In the genomic region with DNA sequence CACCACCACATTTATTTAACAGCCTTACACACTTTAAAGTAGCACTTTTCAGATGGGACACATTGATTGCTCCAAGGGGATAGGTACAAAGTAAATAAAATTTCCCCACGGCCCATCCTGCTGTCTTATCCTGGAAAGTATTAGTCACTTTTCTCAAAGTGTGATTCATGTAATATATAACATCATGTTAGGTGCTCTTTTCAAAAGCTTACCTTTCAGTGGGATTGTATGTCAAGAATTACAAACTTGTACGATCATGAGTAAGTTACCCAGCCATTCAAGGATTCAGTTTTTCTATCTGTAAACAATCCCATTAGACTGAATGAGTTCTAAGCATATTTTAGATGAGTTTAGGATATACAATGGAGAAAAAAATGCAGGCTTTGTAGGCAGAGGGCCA, we compare ENCODE assay signal across 30 cellular contexts.
"Had no signal": no experiment of that assay in that cellular context is flagged by ENCODE, and none has a peak within 500 bp of the region (broad histone marks: within the 10 kb centered on the region; RNA-seq: fewer than 3 reads in every experiment).

No MANE protein-coding gene starts in this region.

- H3K4me1 Mint-ChIP-seq: activated CD4-positive, alpha-beta memory T cell treated with anti-CD3 and anti-CD28 coated beads, Interleukin-2, amount 10 ng/mL, durations not matched to agents 7 days and 5 days; activated CD4-positive, alpha-beta T cell treated with anti-CD3 and anti-CD28 coated beads, Interleukin-2, amount 10 ng/mL, durations not matched to agents 7 days and 5 days; activated naive CD4-positive, alpha-beta T cell treated with anti-CD3 and anti-CD28 coated beads, Interleukin-2, amount 10 ng/mL, durations not matched to agents 7 days and 5 days; activated naive CD8-positive, alpha-beta T cell treated with anti-CD3 and anti-CD28 coated beads, Interleukin-2, amount 10 ng/mL, durations not matched to agents 7 days and 5 days; endodermal cell; naive B cell; nephron progenitor cell; stimulated activated naive B cell treated with anti-CD40 and anti-IgM and Interleukin-4, amounts not matched to agents 10 μg/mL and 1 μg/mL and 100 μg/mL, for 72 hours had no signal

- FAIRE-seq: keratinocyte, urothelium cell line had no signal

- DNase-seq: activated CD4-positive, alpha-beta memory T cell treated with anti-CD3 and anti-CD28 coated beads, Interleukin-2, amount 10 ng/mL, durations not matched to agents 7 days and 5 days; activated CD4-positive, alpha-beta T cell treated with anti-CD3 and anti-CD28 coated beads for 1 hour; activated CD4-positive, alpha-beta T cell treated with anti-CD3 and anti-CD28 coated beads, Interleukin-2, amount 10 ng/mL, durations not matched to agents 7 days and 5 days; activated CD8-positive, alpha-beta memory T cell treated with anti-CD3 and anti-CD28 coated beads, Interleukin-2, amount 50 U/mL, for 48 hours; activated gamma-delta T cell; activated naive CD4-positive, alpha-beta T cell treated with anti-CD3 and anti-CD28 coated beads, Interleukin-2, amount 10 ng/mL, durations not matched to agents 7 days and 5 days; activated naive CD8-positive, alpha-beta T cell treated with anti-CD3 and anti-CD28 coated beads, Interleukin-2, amount 10 ng/mL, durations not matched to agents 7 days and 5 days; activated T-cell treated with anti-CD3 and anti-CD28 coated beads, Interleukin-2, amount 50 U/mL, for 24 hours; brain microvascular endothelial cell; central memory CD4-positive, alpha-beta T cell; endodermal cell; gastrocnemius medialis; left colon; naive B cell; nephron progenitor cell; stimulated activated CD4-positive, alpha-beta T cell treated with anti-CD3 and anti-CD28 coated beads, Interleukin-15, amount 100 ng/mL, for 24 hours; stimulated activated CD4-positive, alpha-beta T cell treated with anti-CD3 and anti-CD28 coated beads, Interleukin-2, amount 100 ng/mL, for 24 hours; stimulated activated naive B cell treated with anti-CD40 and anti-IgM and Interleukin-4, amounts not matched to agents 10 μg/mL and 1 μg/mL and 100 μg/mL, for 72 hours; stomach; SW 1271; T-helper 2 cell had no signal

- H3K27ac ChIP-seq: ascending aorta, brain microvascular endothelial cell, gastrocnemius medialis, hepatocyte, neutrophil, prostate gland, stomach, tibial nerve had no signal

- H3K36me3 ChIP-seq: ascending aorta, brain microvascular endothelial cell, gastrocnemius medialis, neutrophil, prostate gland, stomach, tibial nerve had no signal

- ATAC-seq: gastrocnemius medialis; left colon; stimulated activated naive B cell treated with anti-CD40 and anti-IgM and Interleukin-4, amounts not matched to agents 10 μg/mL and 1 μg/mL and 100 μg/mL, for 72 hours; WTC11 had no signal

- H3K4me3 ChIP-seq: ascending aorta, gastrocnemius medialis, hepatocyte, prostate gland, stomach, tibial nerve had no signal

- H3K27me3 Mint-ChIP-seq: activated CD4-positive, alpha-beta memory T cell treated with anti-CD3 and anti-CD28 coated beads, Interleukin-2, amount 10 ng/mL, durations not matched to agents 7 days and 5 days; activated CD4-positive, alpha-beta T cell treated with anti-CD3 and anti-CD28 coated beads, Interleukin-2, amount 10 ng/mL, durations not matched to agents 7 days and 5 days; activated naive CD4-positive, alpha-beta T cell treated with anti-CD3 and anti-CD28 coated beads, Interleukin-2, amount 10 ng/mL, durations not matched to agents 7 days and 5 days; activated naive CD8-positive, alpha-beta T cell treated with anti-CD3 and anti-CD28 coated beads, Interleukin-2, amount 10 ng/mL, durations not matched to agents 7 days and 5 days; activated T-cell treated with anti-CD3 and anti-CD28 coated beads, Interleukin-2, amount 50 U/mL, for 24 hours; naive B cell; stimulated activated naive B cell treated with anti-CD40 and anti-IgM and Interleukin-4, amounts not matched to agents 10 μg/mL and 1 μg/mL and 100 μg/mL, for 72 hours had no signal

- H3K4me2 ChIP-seq: hepatocyte had no signal

- H3K4me3 Mint-ChIP-seq: activated CD4-positive, alpha-beta memory T cell treated with anti-CD3 and anti-CD28 coated beads, Interleukin-2, amount 10 ng/mL, durations not matched to agents 7 days and 5 days; activated CD4-positive, alpha-beta T cell treated with anti-CD3 and anti-CD28 coated beads, Interleukin-2, amount 10 ng/mL, durations not matched to agents 7 days and 5 days; activated naive CD4-positive, alpha-beta T cell treated with anti-CD3 and anti-CD28 coated beads, Interleukin-2, amount 10 ng/mL, durations not matched to agents 7 days and 5 days; activated naive CD8-positive, alpha-beta T cell treated with anti-CD3 and anti-CD28 coated beads, Interleukin-2, amount 10 ng/mL, durations not matched to agents 7 days and 5 days; activated T-cell treated with anti-CD3 and anti-CD28 coated beads, Interleukin-2, amount 50 U/mL, for 24 hours; endodermal cell; mesothelial cell of epicardium; naive B cell; nephron progenitor cell; stimulated activated naive B cell treated with anti-CD40 and anti-IgM and Interleukin-4, amounts not matched to agents 10 μg/mL and 1 μg/mL and 100 μg/mL, for 72 hours; WTC11 had no signal

- H3K4me1 ChIP-seq: ascending aorta, gastrocnemius medialis, prostate gland, stomach, tibial nerve had no signal

- H3K27me3 ChIP-seq: ascending aorta, brain microvascular endothelial cell, gastrocnemius medialis, hepatocyte, neutrophil, stomach, tibial nerve had no signal

- H3K79me2 ChIP-seq: hepatocyte had no signal

- H3K27ac Mint-ChIP-seq: activated CD4-positive, alpha-beta memory T cell treated with anti-CD3 and anti-CD28 coated beads, Interleukin-2, amount 10 ng/mL, durations not matched to agents 7 days and 5 days; activated CD4-positive, alpha-beta T cell treated with anti-CD3 and anti-CD28 coated beads, Interleukin-2, amount 10 ng/mL, durations not matched to agents 7 days and 5 days; activated naive CD4-positive, alpha-beta T cell treated with anti-CD3 and anti-CD28 coated beads, Interleukin-2, amount 10 ng/mL, durations not matched to agents 7 days and 5 days; activated naive CD8-positive, alpha-beta T cell treated with anti-CD3 and anti-CD28 coated beads, Interleukin-2, amount 10 ng/mL, durations not matched to agents 7 days and 5 days; activated T-cell treated with anti-CD3 and anti-CD28 coated beads, Interleukin-2, amount 50 U/mL, for 24 hours; endodermal cell; mesothelial cell of epicardium; naive B cell; nephron progenitor cell; stimulated activated naive B cell treated with anti-CD40 and anti-IgM and Interleukin-4, amounts not matched to agents 10 μg/mL and 1 μg/mL and 100 μg/mL, for 72 hours; WTC11 had no signal

- H2AFZ ChIP-seq: hepatocyte had no signal

- H3K9me3 Mint-ChIP-seq: nephron progenitor cell had no signal

- H3K36me3 Mint-ChIP-seq: activated naive CD4-positive, alpha-beta T cell treated with anti-CD3 and anti-CD28 coated beads, Interleukin-2, amount 10 ng/mL, durations not matched to agents 7 days and 5 days; activated naive CD8-positive, alpha-beta T cell treated with anti-CD3 and anti-CD28 coated beads, Interleukin-2, amount 10 ng/mL, durations not matched to agents 7 days and 5 days; naive B cell; WTC11 had no signal

- H3K9me3 ChIP-seq: ascending aorta, gastrocnemius medialis, prostate gland, tibial nerve had no signal
